ENCODE assay signal across 2 cellular contexts in genomic region chr9:127369428-127369827, GRCh38.
TF ChIP-seq lines count a peak whose summit lies in the region.

No MANE protein-coding gene starts in this region.

TF ChIP-seq in GM23338, 12 proteins besides CTCF, POLR2A, EP300 and RAD21:
- TF ChIP-seq ZNF114 (CRISPR knock-in tag; IDR thresholded peaks at IDR 0.05) (no peak), ZNF331 (CRISPR knock-in tag; IDR thresholded peaks at IDR 0.05; ENCODE audit: low read depth) (no peak)

TF ChIP-seq in H1, 55 proteins besides CTCF, POLR2A, EP300 and RAD21:
- TF ChIP-seq CHD2 (IDR thresholded peaks at IDR 0.05; ENCODE audit: low read length) (no peak), EGR1 (IDR thresholded peaks at IDR 0.05; ENCODE audit: borderline replicate concordance, low read depth, low read length) (no peak), MAX (IDR thresholded peaks at IDR 0.05) (no peak), SAP30 (IDR thresholded peaks at IDR 0.05; ENCODE audit: insufficient read depth, insufficient replicate concordance, low read length) (no peak), SIRT6 (IDR thresholded peaks at IDR 0.05; ENCODE audit: low read length) (no peak), RBBP5 (IDR thresholded peaks at IDR 0.05; ENCODE audit: borderline replicate concordance, low read depth, low read length) (no peak), TAF7 (optimal IDR thresholded peaks at IDR 0.05; ENCODE audit: borderline replicate concordance, low read depth, low read length) (no peak), CBX5 (IDR thresholded peaks at IDR 0.05; ENCODE audit: low read depth, low read length) (no peak), BRCA1 (IDR thresholded peaks at IDR 0.05; ENCODE audit: low read depth, low read length) (no peak), CTBP2 (IDR thresholded peaks at IDR 0.05; ENCODE audit: borderline replicate concordance, insufficient read depth, insufficient read length, low read length) (no peak), HDAC2 (IDR thresholded peaks at IDR 0.05; ENCODE audit: borderline replicate concordance in 1 of 2, low read depth in 2 of 2, low read length in 2 of 2) (no peak), KDM1A (IDR thresholded peaks at IDR 0.05; ENCODE audit: borderline replicate concordance, low read length) (no peak), TBP (IDR thresholded peaks at IDR 0.05; ENCODE audit: low read depth, low read length) (no peak), KDM5A (IDR thresholded peaks at IDR 0.05; ENCODE audit: low read length) (no peak), ATF3 (IDR thresholded peaks at IDR 0.05; ENCODE audit: insufficient read depth, low read depth, low read length) (no peak)
